Comparison of ENCODE assay signal across 10 cellular contexts in the genomic region with DNA sequence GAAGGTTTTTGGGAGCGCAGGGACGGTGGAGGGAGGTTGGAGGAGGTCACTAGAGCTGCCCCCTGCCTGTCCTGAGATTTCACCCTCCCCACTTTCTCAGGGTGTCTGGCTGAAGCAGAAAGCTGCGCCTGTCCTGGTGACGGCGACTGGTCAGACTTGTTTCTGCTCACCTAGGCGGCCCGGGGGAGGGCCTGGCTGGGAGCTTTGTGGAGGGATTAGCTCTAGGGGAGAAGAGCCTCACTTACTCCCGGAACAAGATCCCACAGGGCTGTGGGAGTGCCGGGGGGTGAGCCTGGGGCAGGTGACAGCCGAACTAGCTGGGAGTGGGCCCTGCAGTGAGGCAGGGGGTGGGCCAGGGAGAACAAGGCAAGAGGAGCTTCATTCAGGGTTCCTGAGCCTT. TPM values are rescaled to one million over a fixed set of nuclear protein-coding genes. Genes with fewer than 3 reads are reported as not detected.
DNase-seq lines count a peak whose midpoint lies in the region; ATAC-seq and TF ChIP-seq lines count a peak whose summit lies in the region.
"Had no signal": no experiment of that assay in that cellular context is flagged by ENCODE, and none has a peak within 500 bp of the region (broad histone marks: within the 10 kb centered on the region; RNA-seq: fewer than 3 reads in every experiment).

No MANE protein-coding gene starts in this region.

- no peak for ATAC-seq in heart right ventricle
- no peak for ATAC-seq in Right ventricle myocardium superior (ENCODE audit: poor library complexity)
- no peak for ATAC-seq in activated naive CD4-positive, alpha-beta T cell treated with anti-CD3 and anti-CD28 coated beads, Interleukin-2, amount 50 U/mL, for 72 hours
- ATAC-seq in left lung, result peak; percentile 71
- ATAC-seq in upper lobe of right lung, result peak; percentile 45
- no peak for ATAC-seq in sciatic nerve

- no peak for DNase-seq in heart right ventricle
- DNase-seq in Right ventricle myocardium superior, result no peak
- DNase-seq in activated naive CD4-positive, alpha-beta T cell treated with anti-CD3 and anti-CD28 coated beads, Interleukin-2, amount 50 U/mL, for 72 hours (ENCODE audit: low spot score in 2 of 2), result no peak
- peak in 1 of 2 donors; percentile 80 for DNase-seq in left lung
- DNase-seq in upper lobe of right lung, result peak; percentile 73
- no peak for DNase-seq in stimulated activated CD4-positive, alpha-beta T cell treated with anti-CD3 and anti-CD28 coated beads, Interleukin-4, amount 100 ng/mL, for 4 hours
- no peak for DNase-seq in sciatic nerve (ENCODE audit: low spot score)
- DNase-seq in LoVo (ENCODE audit: low spot score), result no peak
- DNase-seq: GM23248 had no signal

- no peaks in the 10 kb centered on the region for H3K9me3 Mint-ChIP-seq in activated naive CD4-positive, alpha-beta T cell treated with anti-CD3 and anti-CD28 coated beads, Interleukin-2, amount 50 U/mL, for 72 hours

- WGBS in heart right ventricle, 2 donors, result 90 to 95% methylated on average over 10 of the region's 10 CpGs

- peak overlapping the region in 7 of 10 donors; percentile 13 to 75 (median 66) for H3K27ac ChIP-seq in heart right ventricle
- H3K27ac ChIP-seq in left lung, result no peak overlapping the region
- peak overlapping the region; percentile 47 for H3K27ac ChIP-seq in upper lobe of right lung
- H3K27ac ChIP-seq: GM23248 had no signal

- TF ChIP-seq CTCF in heart right ventricle (IDR thresholded peaks at IDR 0.05), result no peak
- TF ChIP-seq CTCF in left lung (IDR thresholded peaks at IDR 0.05), result no peak
- TF ChIP-seq CTCF in upper lobe of right lung (IDR thresholded peaks at IDR 0.05), result no peak

- H3K4me1 ChIP-seq in heart right ventricle, result peaks cover 33 to 79% (median 51%) of the 10 kb centered on the region in 9 donors
- H3K4me1 ChIP-seq in left lung, result peaks cover 23 to 69% of the 10 kb centered on the region in 2 donors
- H3K4me1 ChIP-seq in upper lobe of right lung, result peaks cover 48% of the 10 kb centered on the region

- H3K27me3 ChIP-seq in heart right ventricle, result no peaks in the 10 kb centered on the region
- no peaks in the 10 kb centered on the region for H3K27me3 ChIP-seq in left lung
- H3K27me3 ChIP-seq in upper lobe of right lung, result no peaks in the 10 kb centered on the region

- no peak overlapping the region for H3K4me3 ChIP-seq in heart right ventricle
- no peak overlapping the region for H3K4me3 ChIP-seq in left lung
- H3K4me3 ChIP-seq in upper lobe of right lung, result no peak overlapping the region
- H3K4me3 ChIP-seq: GM23248 had no signal

- intact Hi-C loops in heart right ventricle (cut with DNase I), result no loop called here
- intact Hi-C loops in Right ventricle myocardium superior (cut with DNase I), result no loop called here
- intact Hi-C loops in left lung (cut with DNase I), result no loop called here
- intact Hi-C loops in upper lobe of right lung (cut with DNase I), result no loop called here
- intact Hi-C loops in sciatic nerve (cut with DNase I), result no loop called here

- H3K36me3 ChIP-seq in heart right ventricle (peaks cover 0 to 9% (median 0%) of the 10 kb centered on the region in 9 donors), left lung (peaks cover 0 to 15% of the 10 kb centered on the region in 2 donors), upper lobe of right lung (no peaks in the 10 kb centered on the region)

- H3K9me3 ChIP-seq in heart right ventricle (no peaks in the 10 kb centered on the region), left lung (no peaks in the 10 kb centered on the region), upper lobe of right lung (no peaks in the 10 kb centered on the region)

- peak overlapping the region; percentile 85 to 91 for H3K27ac Mint-ChIP-seq in activated naive CD4-positive, alpha-beta T cell treated with anti-CD3 and anti-CD28 coated beads, Interleukin-2, amount 50 U/mL, for 72 hours

- H3K36me3 Mint-ChIP-seq in activated naive CD4-positive, alpha-beta T cell treated with anti-CD3 and anti-CD28 coated beads, Interleukin-2, amount 50 U/mL, for 72 hours, result no peaks in the 10 kb centered on the region

RNA-seq across cellular contexts. Expression of a gene that starts 11.5 kb away (rescaled TPM):
- total RNA-seq in heart right ventricle (10 to 100 TPM in 6 of 10 donors, 1 to 10 TPM in 4; 6.7 to 33.4 (median 12.7) TPM), Right ventricle myocardium superior (13.7 TPM), left lung (10 to 100 TPM; 25.5 to 37.5 TPM), upper lobe of right lung (28.4 TPM), sciatic nerve (39.0 TPM)
- 10 to 100 TPM in 1 of 2 donors, 1 to 10 TPM in 1; 6.9 to 24.5 TPM for polyA plus RNA-seq in heart right ventricle
- 100 to 1,000 TPM in 1 of 2 donors, 10 to 100 TPM in 1; 59.0 to 114 TPM for total RNA-seq in activated naive CD4-positive, alpha-beta T cell treated with anti-CD3 and anti-CD28 coated beads, Interleukin-2, amount 50 U/mL, for 72 hours

RNA-seq across cellular contexts. Expression of a gene that starts 16.2 kb away (rescaled TPM):
- total RNA-seq in heart right ventricle (10 to 100 TPM; 10.6 to 25.9 (median 17.0) TPM), Right ventricle myocardium superior (18.6 TPM), left lung (10 to 100 TPM; 42.8 to 45.8 TPM), upper lobe of right lung (40.8 TPM), sciatic nerve (50.3 TPM)
- 10 to 100 TPM; 33.6 to 42.9 TPM for polyA plus RNA-seq in heart right ventricle
- 10 to 100 TPM; 38.2 to 57.2 TPM for total RNA-seq in activated naive CD4-positive, alpha-beta T cell treated with anti-CD3 and anti-CD28 coated beads, Interleukin-2, amount 50 U/mL, for 72 hours

RNA-seq across cellular contexts. Expression of a gene that starts 22.9 kb away (rescaled TPM):
- 1 to 10 TPM in 9 of 10 donors, under 1 TPM in 1; 0.95 to 2.8 (median 1.6) TPM for total RNA-seq in heart right ventricle
- polyA plus RNA-seq in heart right ventricle, result 1 to 10 TPM in 1 of 2 donors, under 1 TPM in 1; 0.93 to 2.7 TPM
- 4.1 TPM for total RNA-seq in Right ventricle myocardium superior
- total RNA-seq in activated naive CD4-positive, alpha-beta T cell treated with anti-CD3 and anti-CD28 coated beads, Interleukin-2, amount 50 U/mL, for 72 hours, result 1 to 10 TPM; 3.4 to 4.0 TPM
- total RNA-seq in left lung, result 1 to 10 TPM; 3.2 to 4.8 TPM
- 6.8 TPM for total RNA-seq in upper lobe of right lung
- total RNA-seq in sciatic nerve, result 3.6 TPM
- total RNA-seq: epithelial cell of proximal tubule had no signal
- polyA plus RNA-seq: GM23248 had no signal

RNA-seq across cellular contexts. Expression of a gene that starts 47.2 kb away (rescaled TPM):
- total RNA-seq in heart right ventricle (1 to 10 TPM in 1 of 10 donors, under 1 TPM in 6, not detected in 3; 0.13 to 4.5 (median 0.34) TPM), Right ventricle myocardium superior (not detected), left lung (10 to 100 TPM; 18.7 to 26.7 TPM), upper lobe of right lung (38.0 TPM), sciatic nerve (2.5 TPM)
- polyA plus RNA-seq in heart right ventricle, result under 1 TPM; 0.15 to 0.36 TPM
- total RNA-seq in activated naive CD4-positive, alpha-beta T cell treated with anti-CD3 and anti-CD28 coated beads, Interleukin-2, amount 50 U/mL, for 72 hours, result not detected
- total RNA-seq: epithelial cell of proximal tubule, GM23248 had no signal
- polyA plus RNA-seq: GM23248 had no signal

Comparison
In these comparisons a context has a peak if more than half of its experiments do, and no peak if none do; other contexts are left out.
1. ATAC-seq: peak in left lung (single experiment) and upper lobe of right lung (single experiment); none in heart right ventricle (0 of 8), Right ventricle myocardium superior (single experiment), activated naive CD4-positive, alpha-beta T cell treated with anti-CD3 and anti-CD28 coated beads, Interleukin-2, amount 50 U/mL, for 72 hours (0 of 2) and sciatic nerve (single experiment).
2. H3K27ac ChIP-seq: peak in heart right ventricle (7 of 10) and upper lobe of right lung (single experiment); none in left lung (0 of 2).